Comparison of ENCODE assay signal across 8 cellular contexts in the genomic region with DNA sequence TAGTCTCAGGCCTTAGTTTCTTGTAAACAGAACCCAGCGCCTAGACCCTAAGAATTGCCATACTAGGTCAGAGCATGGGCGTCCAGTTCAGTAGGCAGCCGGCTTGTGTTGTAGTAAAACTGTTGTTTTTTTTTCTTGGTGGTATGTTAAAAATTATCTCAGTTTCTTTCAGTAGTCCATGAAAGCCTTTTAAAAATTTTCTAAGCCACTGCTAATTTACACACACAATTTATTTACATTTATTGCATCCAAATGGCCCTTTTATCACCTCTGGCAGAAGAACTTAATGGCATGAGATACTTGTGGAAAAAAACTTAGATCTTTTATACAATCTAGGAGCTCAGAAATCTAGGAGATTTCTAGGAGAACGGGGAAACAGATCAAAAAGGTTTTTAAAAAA. TPM values are rescaled to one million over a fixed set of nuclear protein-coding genes. Genes with fewer than 3 reads are reported as not detected.
A peak's percentile ranks its signal among the peaks of the same experiment; 100 is the strongest.
DNase-seq lines count a peak whose midpoint lies in the region; ATAC-seq and TF ChIP-seq lines count a peak whose summit lies in the region.

No MANE protein-coding gene starts in this region.

- ATAC-seq in memory B cell (ENCODE audit: low read depth) (no peak), upper lobe of left lung (ENCODE audit: low FRiP score in 2 of 2) (no peak), HG03108 (IDR thresholded peaks at IDR 0.05; ENCODE audit: unreplicated experiment) (no peak), HG02623 (IDR thresholded peaks at IDR 0.05; ENCODE audit: unreplicated experiment) (no peak)

- peaks cover 5 to 28% (median 14%) of the 10 kb centered on the region in 4 donors for H3K4me1 ChIP-seq in upper lobe of left lung

- TF ChIP-seq CTCF in brain microvascular endothelial cell (IDR thresholded peaks at IDR 0.05; ENCODE audit: low read depth, low read length, missing control alignments) (no peak), upper lobe of left lung (IDR thresholded peaks at IDR 0.05) (no peak)

- H3K4me3 ChIP-seq in brain microvascular endothelial cell (ENCODE audit: low read depth, low read length) (peak overlapping the region; percentile 74), upper lobe of left lung (peak overlapping the region in 3 of 4 donors; percentile 74 to 81 (median 81))

- no peak overlapping the region for H3K27ac Mint-ChIP-seq in activated naive CD4-positive, alpha-beta T cell treated with anti-CD3 and anti-CD28 coated beads, Interleukin-2, amount 10 ng/mL, durations not matched to agents 7 days and 5 days
- H3K27ac Mint-ChIP-seq in memory B cell = no peak overlapping the region

- no peaks in the 10 kb centered on the region for H3K9me3 ChIP-seq in upper lobe of left lung

- DNase-seq in activated naive CD4-positive, alpha-beta T cell treated with anti-CD3 and anti-CD28 coated beads, Interleukin-2, amount 10 ng/mL, durations not matched to agents 7 days and 5 days = no peak
- DNase-seq in activated naive CD4-positive, alpha-beta T cell (lab: John Stamatoyannopoulos, UW) = no peak
- DNase-seq in brain microvascular endothelial cell (no peak), memory B cell (ENCODE audit: low spot score in 2 of 2) (no peak), upper lobe of left lung (no peak)
- no peak for DNase-seq in stimulated activated CD4-positive, alpha-beta T cell treated with anti-CD3 and anti-CD28 coated beads, Interleukin-15, amount 100 ng/mL, for 24 hours

- in situ Hi-C loops in brain microvascular endothelial cell (cut with HindIII; ENCODE audit: low pct_ligation_motif_present, low sequenced_read_pairs) = no loop called here

- H3K36me3 Mint-ChIP-seq in activated naive CD4-positive, alpha-beta T cell treated with anti-CD3 and anti-CD28 coated beads, Interleukin-2, amount 10 ng/mL, durations not matched to agents 7 days and 5 days = no peaks in the 10 kb centered on the region
- peaks cover 2% of the 10 kb centered on the region for H3K36me3 Mint-ChIP-seq in memory B cell

- peak overlapping the region; percentile 67 for H3K4me3 Mint-ChIP-seq in activated naive CD4-positive, alpha-beta T cell treated with anti-CD3 and anti-CD28 coated beads, Interleukin-2, amount 10 ng/mL, durations not matched to agents 7 days and 5 days
- H3K4me3 Mint-ChIP-seq in memory B cell = peak overlapping the region; percentile 63

- TF ChIP-seq EP300 in upper lobe of left lung (IDR thresholded peaks at IDR 0.05) = no peak

- no peaks in the 10 kb centered on the region for H3K9me3 Mint-ChIP-seq in activated naive CD4-positive, alpha-beta T cell treated with anti-CD3 and anti-CD28 coated beads, Interleukin-2, amount 10 ng/mL, durations not matched to agents 7 days and 5 days
- peaks cover 6% of the 10 kb centered on the region for H3K9me3 Mint-ChIP-seq in memory B cell

- H3K27me3 Mint-ChIP-seq in activated naive CD4-positive, alpha-beta T cell treated with anti-CD3 and anti-CD28 coated beads, Interleukin-2, amount 10 ng/mL, durations not matched to agents 7 days and 5 days = peaks cover 42% of the 10 kb centered on the region
- peaks cover 9% of the 10 kb centered on the region for H3K27me3 Mint-ChIP-seq in memory B cell

- H3K27ac ChIP-seq in brain microvascular endothelial cell (no peak overlapping the region), upper lobe of left lung (peak overlapping the region in 1 of 4 donors; percentile 91)

- H3K27me3 ChIP-seq in brain microvascular endothelial cell (replicated peaks) (no peaks in the 10 kb centered on the region), upper lobe of left lung (no peaks in the 10 kb centered on the region)

- CTCF ChIA-PET in activated naive CD4-positive, alpha-beta T cell treated with anti-CD3 and anti-CD28 coated beads, Interleukin-2, amount 10 ng/mL, durations not matched to agents 7 days and 5 days (lab: Charles Lee) = interaction anchor here (0.6 kb wide), 1 partner anchor 22 kb away, joined by 3 read pairs; no protein-coding TSS in a partner anchor

- 62 to 78% methylated on average over 4 of the region's 4 CpGs for WGBS in upper lobe of left lung, 2 donors

- TF ChIP-seq POLR2A in upper lobe of left lung (IDR thresholded peaks at IDR 0.05) = no peak

- H3K4me1 Mint-ChIP-seq in activated naive CD4-positive, alpha-beta T cell treated with anti-CD3 and anti-CD28 coated beads, Interleukin-2, amount 10 ng/mL, durations not matched to agents 7 days and 5 days = peaks cover 9% of the 10 kb centered on the region
- H3K4me1 Mint-ChIP-seq in memory B cell = no peaks in the 10 kb centered on the region

- H3K36me3 ChIP-seq in brain microvascular endothelial cell (replicated peaks) (no peaks in the 10 kb centered on the region), upper lobe of left lung (no peaks in the 10 kb centered on the region)

RNA-seq across cellular contexts. Expression of a gene that starts 1.3 kb away (rescaled TPM):
- 10 to 100 TPM in 3 of 6 donors, 1 to 10 TPM in 3; 5.5 to 35.6 (median 11.0) TPM for total RNA-seq in upper lobe of left lung
